In the genomic region with DNA sequence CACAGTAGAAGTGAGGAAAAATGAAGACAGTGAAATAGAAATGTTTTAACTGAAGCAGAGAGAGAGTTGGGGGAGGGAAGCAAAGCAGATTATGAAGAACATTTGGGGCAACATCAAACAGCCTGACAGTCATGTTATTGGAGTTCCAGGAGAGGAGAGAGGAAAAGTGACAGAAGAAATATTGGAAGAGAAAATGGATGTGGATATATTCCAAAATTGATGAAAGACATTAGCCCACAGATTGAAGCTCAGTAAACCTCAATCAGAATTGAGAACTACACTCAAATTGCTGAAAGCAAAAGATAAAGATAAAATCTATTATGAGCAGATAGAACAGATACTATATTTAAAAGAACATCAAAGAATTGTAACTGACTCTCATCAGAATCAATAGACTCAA, we compare ENCODE assay signal across 11 cellular contexts.
"Had no signal": no experiment of that assay in that cellular context is flagged by ENCODE, and none has a peak within 500 bp of the region (broad histone marks: within the 10 kb centered on the region; RNA-seq: fewer than 3 reads in every experiment).

No MANE protein-coding gene starts in this region.

- H2AFZ ChIP-seq: GM23248, GM23338 had no signal

- ATAC-seq: HCT116 had no signal

- DNase-seq: GM23248, GOT3, H7, H9, HCEC 1CT, HFFc6 had no signal

- H3K4me1 ChIP-seq: HAP-1 had no signal

- H3K9me3 ChIP-seq: HAP-1 had no signal

- H3K9ac ChIP-seq: GM23248 had no signal

- H3K36me3 ChIP-seq: HAP-1 had no signal

- H3K27ac ChIP-seq: GM23248 had no signal

- FAIRE-seq: H1, H54 had no signal

- H3K4me2 ChIP-seq: GM23338 had no signal

- H3K4me3 ChIP-seq: GM23248, GM23338, HAP-1 had no signal
